Comparison of ENCODE assay signal across 23 cellular contexts in the genomic region with DNA sequence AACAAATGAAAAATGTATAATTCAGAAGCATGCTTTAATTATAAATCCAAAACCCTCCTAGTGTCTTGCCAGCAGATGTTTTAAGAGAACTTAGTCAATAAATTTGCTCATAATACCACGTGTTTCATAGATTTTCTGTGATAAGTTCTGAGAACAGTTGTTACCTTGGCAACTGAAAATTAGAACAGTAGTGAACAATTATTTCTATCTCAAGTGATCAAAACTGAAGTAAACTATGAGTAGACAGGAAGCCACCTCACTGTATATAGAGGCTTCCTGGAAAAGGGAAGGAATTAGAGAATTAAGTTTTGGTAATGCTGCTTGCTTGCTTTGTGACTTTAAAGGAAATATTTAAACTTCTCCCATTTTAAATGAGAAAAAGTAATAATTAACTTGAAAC.
"Had no signal": no experiment of that assay in that cellular context is flagged by ENCODE, and none has a peak within 500 bp of the region (broad histone marks: within the 10 kb centered on the region; RNA-seq: fewer than 3 reads in every experiment).

No MANE protein-coding gene starts in this region.

- H3K36me3 Mint-ChIP-seq: naive thymus-derived CD8-positive, alpha-beta T cell had no signal

- H3K4me2 ChIP-seq: smooth muscle cell had no signal

- H3K4me3 Mint-ChIP-seq: endodermal cell; naive thymus-derived CD8-positive, alpha-beta T cell; nephron progenitor cell had no signal

- H3K9me3 Mint-ChIP-seq: endodermal cell, nephron progenitor cell had no signal

- DNase-seq: effector CD8-positive, alpha-beta T cell; endodermal cell; erythroblast; esophagus squamous epithelium; head of caudate nucleus; left ventricle myocardium superior; lower lobe of right lung; naive thymus-derived CD8-positive, alpha-beta T cell; nephron progenitor cell; nucleus accumbens; stimulated activated CD4-positive, alpha-beta T cell treated with anti-CD3 and anti-CD28 coated beads, Interleukin-12 subunit alpha, Interleukin-12 subunit beta, amount 100 ng/mL, for 4 hours; stimulated activated CD4-positive, alpha-beta T cell treated with anti-CD3 and anti-CD28 coated beads, Interleukin-1b, Interleukin-23, amount 100 ng/mL, for 48 hours; stimulated activated CD4-positive, alpha-beta T cell treated with anti-CD3 and anti-CD28 coated beads, Interleukin-4, amount 100 ng/mL, for 1 hour; stimulated activated CD8-positive, alpha-beta memory T cell treated with anti-CD3 and anti-CD28 coated beads, Interleukin-4, amount 100 ng/mL, for 48 hours; stimulated activated naive CD4-positive, alpha-beta T cell treated with Interleukin-2 at 50 U/mL for 16 hours; stomach; thyroid gland; trophoblast cell had no signal

- H3K27me3 Mint-ChIP-seq: naive thymus-derived CD8-positive, alpha-beta T cell had no signal

- H3K27me3 ChIP-seq: esophagus squamous epithelium, right atrium auricular region, stomach, thyroid gland, vagina had no signal

- H3K36me3 ChIP-seq: esophagus squamous epithelium, lower lobe of right lung, prostate gland, right atrium auricular region, stomach, thyroid gland, vagina had no signal

- H3K27ac Mint-ChIP-seq: endodermal cell; naive thymus-derived CD8-positive, alpha-beta T cell; nephron progenitor cell had no signal

- ATAC-seq: left ventricle myocardium superior; lower lobe of right lung; naive thymus-derived CD8-positive, alpha-beta T cell; sciatic nerve had no signal

- H3K9me3 ChIP-seq: esophagus squamous epithelium, lower lobe of right lung, prostate gland, right atrium auricular region, stomach, thyroid gland, vagina had no signal

- H3K4me3 ChIP-seq: esophagus squamous epithelium, lower lobe of right lung, prostate gland, right atrium auricular region, smooth muscle cell, stomach, thyroid gland, vagina had no signal

- H3K4me1 ChIP-seq: esophagus squamous epithelium, lower lobe of right lung, prostate gland, right atrium auricular region, stomach, thyroid gland, vagina had no signal

- H3K27ac ChIP-seq: esophagus squamous epithelium, lower lobe of right lung, prostate gland, right atrium auricular region, stomach, thyroid gland, vagina had no signal
